Comparison of ENCODE assay signal across 30 cellular contexts in genomic region chr4:150931005-150931404, GRCh38.
"Had no signal": no experiment of that assay in that cellular context is flagged by ENCODE, and none has a peak within 500 bp of the region (broad histone marks: within the 10 kb centered on the region; RNA-seq: fewer than 3 reads in every experiment).

No MANE protein-coding gene starts in this region.

- H3K27me3 ChIP-seq: ascending aorta, breast epithelium, cardiac muscle cell, dorsolateral prefrontal cortex, esophagus muscularis mucosa, foreskin keratinocyte, gastroesophageal sphincter had no signal

- H3K36me3 ChIP-seq: ascending aorta, breast epithelium had no signal

- H3K4me3 ChIP-seq: ascending aorta, breast epithelium, cardiac muscle cell, coronary artery, dorsolateral prefrontal cortex, esophagus muscularis mucosa, gastroesophageal sphincter had no signal

- H3K27ac ChIP-seq: ascending aorta, breast epithelium, cardiac muscle cell, coronary artery, dorsolateral prefrontal cortex, esophagus muscularis mucosa, foreskin keratinocyte, gastroesophageal sphincter, VCaP had no signal

- ATAC-seq: activated naive CD4-positive, alpha-beta T cell treated with anti-CD3 and anti-CD28 coated beads, Interleukin-2, amount 50 U/mL, for 72 hours; activated T-cell treated with anti-CD3 and anti-CD28 coated beads, Interleukin-2, amount 50 U/mL, for 72 hours; foreskin keratinocyte; gastroesophageal sphincter; WTC11 had no signal

- H3K4me1 ChIP-seq: ascending aorta, breast epithelium, esophagus muscularis mucosa, foreskin keratinocyte, gastroesophageal sphincter had no signal

- DNase-seq: activated CD4-positive, alpha-beta memory T cell treated with anti-CD3 and anti-CD28 coated beads, Interleukin-2, amount 10 ng/mL, durations not matched to agents 7 days and 5 days; activated CD4-positive, alpha-beta T cell treated with anti-CD3 and anti-CD28 coated beads for 1 hour; activated CD4-positive, alpha-beta T cell treated with anti-CD3 and anti-CD28 coated beads for 4 hours; activated CD4-positive, alpha-beta T cell treated with anti-CD3 and anti-CD28 coated beads, Interleukin-2, amount 10 ng/mL, durations not matched to agents 7 days and 5 days; activated CD4-positive, alpha-beta T cell treated with anti-CD3 and anti-CD28 coated beads, Interleukin-2, amount 50 U/mL, for 4 hours; activated CD8-positive, alpha-beta memory T cell treated with anti-CD3 and anti-CD28 coated beads, Interleukin-2, amount 50 U/mL, for 48 hours; activated gamma-delta T cell; activated naive CD4-positive, alpha-beta T cell; activated naive CD4-positive, alpha-beta T cell treated with anti-CD3 and anti-CD28 coated beads, Interleukin-2, amount 10 ng/mL, durations not matched to agents 7 days and 5 days; activated naive CD8-positive, alpha-beta T cell treated with anti-CD3 and anti-CD28 coated beads, Interleukin-2, amount 10 ng/mL, durations not matched to agents 7 days and 5 days; activated T-cell treated with anti-CD3 and anti-CD28 coated beads for 4 hours; activated T-cell treated with anti-CD3 and anti-CD28 coated beads, Interleukin-2, amount 50 U/mL, for 24 hours; activated T-cell treated with anti-CD3 and anti-CD28 coated beads, Interleukin-2, amount 50 U/mL, for 72 hours; central memory CD4-positive, alpha-beta T cell; cerebellar nuclear complex; dorsolateral prefrontal cortex; effector memory CD4-positive, alpha-beta T cell; endodermal cell; erythroblast; foreskin keratinocyte; T-helper 2 cell had no signal

- H3K9me3 ChIP-seq: ascending aorta, breast epithelium, esophagus muscularis mucosa, gastroesophageal sphincter had no signal
